Comparison of ENCODE assay signal across 9 cellular contexts in the genomic region with DNA sequence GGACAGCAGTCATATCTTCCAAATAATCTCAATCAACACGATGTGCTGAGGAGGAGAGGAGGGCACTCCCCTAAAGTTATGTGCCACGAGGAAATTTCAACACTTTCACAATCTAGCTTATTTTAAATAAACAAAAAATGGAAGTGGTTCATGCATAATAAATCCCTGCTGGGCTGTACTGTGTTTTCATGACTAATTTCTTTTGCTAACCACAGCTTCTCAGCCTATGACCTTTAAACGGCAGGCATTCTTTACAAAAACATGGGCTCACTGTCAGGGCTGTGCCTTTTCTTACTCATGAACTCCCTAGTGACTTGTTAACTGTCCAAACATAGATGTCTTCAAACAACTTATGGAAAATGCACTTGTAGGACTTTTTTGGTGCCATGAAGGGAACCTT.
A peak's percentile ranks its signal among the peaks of the same experiment; 100 is the strongest.
DNase-seq lines count a peak whose midpoint lies in the region; ATAC-seq, FAIRE-seq and TF ChIP-seq lines count a peak whose summit lies in the region.
"Had no signal": no experiment of that assay in that cellular context is flagged by ENCODE, and none has a peak within 500 bp of the region (broad histone marks: within the 10 kb centered on the region; RNA-seq: fewer than 3 reads in every experiment).

No MANE protein-coding gene starts in this region.

- DNase-seq in AG09319 (ENCODE audit: extremely low read depth, low read depth) = peak; percentile 87
- DNase-seq in HTR-8/SVneo (ENCODE audit: insufficient read length, low spot score) = peak; percentile 53
- DNase-seq in astrocyte of the spinal cord (ENCODE audit: low read depth, low spot score) = peak; percentile 96
- no peak for DNase-seq in left lung
- no peak for DNase-seq in activated T-helper 1 cell treated with anti-CD3 and anti-CD28 coated beads, Interleukin-12 subunit alpha, Interleukin-12 subunit beta, Interleukin-2, Interleukin-4 antibody, amounts not matched to agents 30 ng/mL and 10 ng/mL and 1 ng/mL, durations not matched to agents 14 hours and 24 hours and 36 hours (ENCODE audit: low spot score)
- DNase-seq in SKM-1 treated with dmso at 0.1 percent for 144 hours (lab: John Stamatoyannopoulos, UW; ENCODE audit: unreplicated experiment) = no peak
- DNase-seq in effector CD8-positive, alpha-beta T cell (lab: John Stamatoyannopoulos, UW) = no peak

- no peak for FAIRE-seq in HTR-8/SVneo (lab: Jason Lieb, UNC)

- H3K27ac ChIP-seq in left lung = no peak overlapping the region

- no peaks in the 10 kb centered on the region for H3K9me3 ChIP-seq in left lung

- no peaks in the 10 kb centered on the region for H3K36me3 Mint-ChIP-seq in activated T-helper 1 cell treated with anti-CD3 and anti-CD28 coated beads, Interleukin-12 subunit alpha, Interleukin-12 subunit beta, Interleukin-2, Interleukin-4 antibody, amounts not matched to agents 30 ng/mL and 10 ng/mL and 1 ng/mL, durations not matched to agents 14 hours and 24 hours and 36 hours (ENCODE audit: low read depth)

- H3K4me1 ChIP-seq in left lung = peaks cover 3 to 15% of the 10 kb centered on the region in 2 donors

- H3K4me3 ChIP-seq in astrocyte of the spinal cord (ENCODE audit: low read depth, low read length) = no peak overlapping the region
- H3K4me3 ChIP-seq in left lung = no peak overlapping the region
- H3K4me3 ChIP-seq: skin epidermis had no signal

- H3K4me1 Mint-ChIP-seq in activated T-helper 1 cell treated with anti-CD3 and anti-CD28 coated beads, Interleukin-12 subunit alpha, Interleukin-12 subunit beta, Interleukin-2, Interleukin-4 antibody, amounts not matched to agents 30 ng/mL and 10 ng/mL and 1 ng/mL, durations not matched to agents 14 hours and 24 hours and 36 hours (ENCODE audit: low read depth) = no peaks in the 10 kb centered on the region

- H3K4me3 Mint-ChIP-seq in activated T-helper 1 cell treated with anti-CD3 and anti-CD28 coated beads, Interleukin-12 subunit alpha, Interleukin-12 subunit beta, Interleukin-2, Interleukin-4 antibody, amounts not matched to agents 30 ng/mL and 10 ng/mL and 1 ng/mL, durations not matched to agents 14 hours and 24 hours and 36 hours = no peak overlapping the region

- TF ChIP-seq CTCF in AG09319 (IDR thresholded peaks at IDR 0.05; ENCODE audit: low read depth, low read length) (no peak), astrocyte of the spinal cord (IDR thresholded peaks at IDR 0.05; ENCODE audit: low read depth, low read length) (no peak), left lung (IDR thresholded peaks at IDR 0.05) (no peak)

- ATAC-seq in left lung (peak; percentile 82), HG02852 (IDR thresholded peaks at IDR 0.05; ENCODE audit: unreplicated experiment) (no peak)

- no peaks in the 10 kb centered on the region for H3K36me3 ChIP-seq in left lung

- H3K27me3 ChIP-seq in left lung = no peaks in the 10 kb centered on the region

- H3K27me3 Mint-ChIP-seq in activated T-helper 1 cell treated with anti-CD3 and anti-CD28 coated beads, Interleukin-12 subunit alpha, Interleukin-12 subunit beta, Interleukin-2, Interleukin-4 antibody, amounts not matched to agents 30 ng/mL and 10 ng/mL and 1 ng/mL, durations not matched to agents 14 hours and 24 hours and 36 hours (ENCODE audit: insufficient read depth) = no peaks in the 10 kb centered on the region

- in situ Hi-C loops in astrocyte of the spinal cord (cut with HindIII; ENCODE audit: low sequenced_read_pairs) = no loop called here

- no peaks in the 10 kb centered on the region for H3K9me3 Mint-ChIP-seq in activated T-helper 1 cell treated with anti-CD3 and anti-CD28 coated beads, Interleukin-12 subunit alpha, Interleukin-12 subunit beta, Interleukin-2, Interleukin-4 antibody, amounts not matched to agents 30 ng/mL and 10 ng/mL and 1 ng/mL, durations not matched to agents 14 hours and 24 hours and 36 hours

- intact Hi-C loops in left lung (cut with DNase I) = no loop called here
- intact Hi-C loops in activated T-helper 1 cell treated with anti-CD3 and anti-CD28 coated beads, Interleukin-12 subunit alpha, Interleukin-12 subunit beta, Interleukin-2, Interleukin-4 antibody, amounts not matched to agents 30 ng/mL and 10 ng/mL and 1 ng/mL, durations not matched to agents 14 hours and 24 hours and 36 hours (cut with micrococcal nuclease) = no loop called here

- H3K27ac Mint-ChIP-seq in activated T-helper 1 cell treated with anti-CD3 and anti-CD28 coated beads, Interleukin-12 subunit alpha, Interleukin-12 subunit beta, Interleukin-2, Interleukin-4 antibody, amounts not matched to agents 30 ng/mL and 10 ng/mL and 1 ng/mL, durations not matched to agents 14 hours and 24 hours and 36 hours = no peak overlapping the region

Comparison
In these comparisons a context has a peak if more than half of its experiments do, and no peak if none do; other contexts are left out.
1. DNase-seq: peak in AG09319 (single experiment), HTR-8/SVneo (single experiment) and astrocyte of the spinal cord (single experiment); none in left lung (0 of 2), activated T-helper 1 cell treated with anti-CD3 and anti-CD28 coated beads, Interleukin-12 subunit alpha, Interleukin-12 subunit beta, Interleukin-2, Interleukin-4 antibody, amounts not matched to agents 30 ng/mL and 10 ng/mL and 1 ng/mL, durations not matched to agents 14 hours and 24 hours and 36 hours (single experiment), SKM-1 treated with dmso at 0.1 percent for 144 hours (single experiment) and effector CD8-positive, alpha-beta T cell (single experiment).